ENCODE assay signal across 7 cellular contexts in the genomic region with DNA sequence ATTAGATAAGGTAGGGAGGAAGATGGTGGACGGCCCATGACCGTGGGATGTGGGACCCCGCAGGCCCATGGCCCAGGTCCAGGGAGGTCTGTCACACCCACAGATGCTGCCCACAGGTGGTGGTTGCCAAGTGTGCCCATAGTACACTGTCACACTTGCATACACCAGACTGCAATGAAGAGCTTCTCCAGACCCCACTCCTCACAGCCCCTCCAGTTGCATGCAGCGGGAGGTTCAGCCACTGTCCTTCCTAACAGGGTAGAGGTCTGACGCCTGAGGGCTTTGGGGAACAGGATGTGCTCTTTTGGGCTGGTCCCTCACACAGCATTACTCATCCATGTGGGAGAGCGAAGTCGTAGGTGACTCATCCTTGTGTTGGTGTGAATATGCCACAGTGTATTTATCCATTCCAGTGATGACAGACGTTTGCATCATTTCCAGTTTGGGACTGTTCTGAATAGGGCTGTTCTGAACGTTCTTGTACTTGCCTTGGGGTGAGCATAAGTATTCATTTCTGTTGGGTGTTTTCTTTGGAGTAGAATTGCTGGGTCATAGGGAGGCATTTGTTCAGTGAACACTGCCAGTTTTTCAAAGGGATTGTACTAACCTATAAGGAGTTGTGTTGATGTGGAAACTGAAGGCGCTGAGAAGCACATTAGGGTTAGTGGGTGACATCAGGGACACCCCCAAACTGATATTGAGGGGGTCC. TPM values are rescaled to one million over a fixed set of nuclear protein-coding genes. Genes with fewer than 3 reads are reported as not detected.
DNase-seq lines count a peak whose midpoint lies in the region; ATAC-seq and TF ChIP-seq lines count a peak whose summit lies in the region.

No MANE protein-coding gene starts in this region.

- no peaks in the 10 kb centered on the region for H3K36me3 ChIP-seq in prostate gland

- POLR2A ChIA-PET in activated CD4-positive, alpha-beta memory T cell treated with anti-CD3 and anti-CD28 coated beads for 36 hours (lab: Charles Lee), result interaction anchor here (1.3 to 4.0 kb wide), 2 partner anchors 10 to 14 kb away, joined by 4 to 18 read pairs; partner anchors contain the start of gene PYGB

- TF ChIP-seq CTCF in prostate gland (IDR thresholded peaks at IDR 0.05), result no peak

- peaks cover 29% of the 10 kb centered on the region for H3K4me1 Mint-ChIP-seq in activated CD4-positive, alpha-beta memory T cell treated with anti-CD3 and anti-CD28 coated beads for 36 hours (ENCODE audit: low read depth)

- intact Hi-C loops in activated CD4-positive, alpha-beta memory T cell treated with anti-CD3 and anti-CD28 coated beads for 36 hours (cut with micrococcal nuclease), result loop anchor here (1.0 to 5.0 kb wide), 6 partner anchors 10 to 290 kb away; partner anchors contain the start of genes ACSS1 and CST7
- intact Hi-C loops in prostate gland (cut with DNase I), result no loop called here

- no peaks in the 10 kb centered on the region for H3K36me3 Mint-ChIP-seq in activated CD4-positive, alpha-beta memory T cell treated with anti-CD3 and anti-CD28 coated beads for 36 hours

- no peak for TF ChIP-seq POLR2A in prostate gland (IDR thresholded peaks at IDR 0.05)

- H3K27me3 ChIP-seq in prostate gland (replicated peaks; ENCODE audit: insufficient read depth), result no peaks in the 10 kb centered on the region

- H3K4me3 ChIP-seq in prostate gland, result no peak overlapping the region

- peaks cover 19% of the 10 kb centered on the region for H3K27me3 Mint-ChIP-seq in activated CD4-positive, alpha-beta memory T cell treated with anti-CD3 and anti-CD28 coated beads for 36 hours

- peaks cover 11% of the 10 kb centered on the region for H3K4me1 ChIP-seq in prostate gland (replicated peaks)

- DNase-seq in KBM-7, result peak; percentile 60
- DNase-seq in activated CD4-positive, alpha-beta memory T cell treated with anti-CD3 and anti-CD28 coated beads for 36 hours, result peak; percentile 82
- peak; percentile 99 for DNase-seq in fibroblast of gingiva (ENCODE audit: low read depth)
- DNase-seq in prostate gland (ENCODE audit: low spot score), result peak; percentile 78

- CTCF ChIA-PET in activated CD4-positive, alpha-beta memory T cell treated with anti-CD3 and anti-CD28 coated beads for 36 hours (lab: Charles Lee), result interaction anchor here (1.0 to 1.5 kb wide), 2 partner anchors 11 to 14 kb away, joined by 3 read pairs; no protein-coding TSS in a partner anchor

- H3K4me3 Mint-ChIP-seq in activated CD4-positive, alpha-beta memory T cell treated with anti-CD3 and anti-CD28 coated beads for 36 hours, result peak overlapping the region; percentile 36

- no peaks in the 10 kb centered on the region for H3K9me3 Mint-ChIP-seq in activated CD4-positive, alpha-beta memory T cell treated with anti-CD3 and anti-CD28 coated beads for 36 hours

- H3K9me3 ChIP-seq in prostate gland, result no peaks in the 10 kb centered on the region

- H3K27ac ChIP-seq in prostate gland, result peak overlapping the region; percentile 52 to 55

- peak overlapping the region; percentile 91 for H3K27ac Mint-ChIP-seq in activated CD4-positive, alpha-beta memory T cell treated with anti-CD3 and anti-CD28 coated beads for 36 hours

- in situ Hi-C loops in KBM-7 (cut with MboI; ENCODE audit: low pct_unique_long_range_greater_than_20kb, low sequenced_read_pairs), result no loop called here

- ATAC-seq in GM18861 (IDR thresholded peaks at IDR 0.05; ENCODE audit: unreplicated experiment) (peak; percentile 51), HG03095 (IDR thresholded peaks at IDR 0.05; ENCODE audit: unreplicated experiment) (no peak), GM18909 (IDR thresholded peaks at IDR 0.05; ENCODE audit: poor library complexity, unreplicated experiment) (no peak)

- 42% methylated on average over 10 of the region's 10 CpGs for WGBS in prostate gland

RNA-seq across cellular contexts. Expression of gene PYGB, which starts 10.1 kb away (rescaled TPM):
- total RNA-seq in activated CD4-positive, alpha-beta memory T cell treated with anti-CD3 and anti-CD28 coated beads for 36 hours, result 10 to 100 TPM; 23.4 to 24.0 TPM
- 100 to 1,000 TPM; 231 to 261 TPM for total RNA-seq in prostate gland

RNA-seq across cellular contexts. Expression of gene ENTPD6, which starts 42.3 kb away (rescaled TPM):
- total RNA-seq in activated CD4-positive, alpha-beta memory T cell treated with anti-CD3 and anti-CD28 coated beads for 36 hours, result 10 to 100 TPM; 48.5 to 51.0 TPM
- total RNA-seq in prostate gland, result 100 to 1,000 TPM; 105 to 194 TPM

Comparison
In these comparisons a context has a peak if more than half of its experiments do, and no peak if none do; other contexts are left out.
1. RNA of gene PYGB, which starts 10.1 kb away (total RNA-seq): 231 to 261 TPM in prostate gland; 23.4 to 24.0 TPM in activated CD4-positive, alpha-beta memory T cell treated with anti-CD3 and anti-CD28 coated beads for 36 hours; every median in the first group is over 4 times any median in the second.
2. Peak in every context shown above with its lines, with median percentiles within 50 percentile points of each other: DNase-seq.